ENCODE assay signal across 13 cellular contexts in the genomic region with DNA sequence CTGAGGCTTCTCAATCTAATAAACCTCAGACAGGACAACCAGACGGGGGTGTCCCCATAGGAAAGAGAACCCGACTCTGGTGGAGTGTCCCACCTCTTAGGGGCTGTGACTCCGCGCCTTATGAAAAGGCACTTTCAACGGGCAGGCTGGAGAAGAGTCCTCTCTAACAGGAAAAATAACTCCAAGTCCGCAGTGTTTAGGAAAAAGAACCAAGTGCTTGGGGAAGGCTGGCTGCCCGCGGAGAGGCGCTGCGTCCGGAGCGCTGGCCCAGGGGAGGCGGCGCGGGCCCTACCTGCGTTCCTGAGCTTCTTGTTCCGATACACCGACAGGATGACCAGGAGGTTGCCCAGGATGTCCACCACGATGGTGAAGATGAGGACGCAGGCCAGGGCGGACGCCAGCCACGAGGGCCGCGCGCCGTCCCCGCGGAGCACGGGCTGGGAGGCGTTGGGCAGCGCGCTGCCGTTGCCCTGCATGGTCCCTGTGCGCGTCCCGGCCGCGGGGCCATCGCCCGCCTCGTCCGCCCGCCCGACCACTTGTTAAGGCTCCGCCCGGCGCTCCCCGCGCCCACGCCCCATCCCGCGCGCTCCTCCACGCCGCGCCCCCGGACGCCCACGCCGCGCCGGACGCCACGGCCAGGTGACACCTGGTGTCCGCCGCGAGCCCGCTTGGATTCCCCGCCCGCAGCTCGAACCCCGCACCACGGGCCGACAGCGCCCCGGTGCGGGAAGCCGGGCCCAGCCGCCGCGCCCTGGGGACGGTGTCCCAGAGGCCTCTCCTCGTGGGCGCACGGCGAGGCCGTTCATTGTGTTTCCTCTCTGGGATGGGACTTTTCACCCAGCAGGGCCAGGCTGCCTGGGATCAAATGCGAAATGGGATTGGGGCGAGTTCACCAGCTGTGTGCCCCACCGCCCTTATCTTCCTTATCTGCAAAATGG. TPM values are rescaled to one million over a fixed set of nuclear protein-coding genes. Genes with fewer than 3 reads are reported as not detected.
DNase-seq lines count a peak whose midpoint lies in the region; ATAC-seq, FAIRE-seq and TF ChIP-seq lines count a peak whose summit lies in the region.
"Had no signal": no experiment of that assay in that cellular context is flagged by ENCODE, and none has a peak within 500 bp of the region (broad histone marks: within the 10 kb centered on the region; RNA-seq: fewer than 3 reads in every experiment).

A gene (minus strand): TSS at position 678 of the 938 bp plus-strand sequence. CDS start 202 bp downstream, at position 476.

- no peak within 1 kb of the TSS for H2AFZ ChIP-seq in HepG2 (ENCODE audit: low read length)

- H3K36me3 Mint-ChIP-seq in type B pancreatic cell, result no peaks in the 10 kb centered on the region

- peak; percentile 68 for TF ChIP-seq RAD21 in HepG2 (CRISPR knock-in tag; IDR thresholded peaks at IDR 0.05)

- H3K4me1 ChIP-seq in cardiac muscle cell (ENCODE audit: low read depth), result no peaks in the 10 kb centered on the region
- H3K4me1 ChIP-seq in breast epithelium, result no peaks in the 10 kb centered on the region
- peaks cover 8% of the 10 kb centered on the region for H3K4me1 ChIP-seq in HepG2 (ENCODE audit: insufficient read depth, low read length)
- H3K4me1 ChIP-seq: psoas muscle had no signal

- peaks cover 37% of the 10 kb centered on the region for H3K27me3 ChIP-seq in cardiac muscle cell
- peaks cover 0 to 25% of the 10 kb centered on the region in 2 donors for H3K27me3 ChIP-seq in breast epithelium
- peaks cover 1 to 29% of the 10 kb centered on the region in 2 experiments; a peak in 3 of 5 replicates for H3K27me3 ChIP-seq in HepG2 (ENCODE audit: control insufficient read depth in 1 of 2, insufficient read depth in 2 of 2, low read length in 2 of 2)
- H3K27me3 ChIP-seq: BLaER1 treated with 17β-estradiol and CSF1 and Interleukin-3, amounts not matched to agents 10 nM and 100 nM had no signal

- in situ Hi-C loops in HepG2 (cut with HindIII; ENCODE audit: extremely low pct_ligation_motif_present, low pct_unique_long_range_greater_than_20kb), result no loop called here

- peak within 1 kb of the TSS; percentile 87 for H3K4me3 Mint-ChIP-seq in type B pancreatic cell

- POLR2A ChIA-PET in HepG2 (lab: Yijun Ruan, JAX), result no interaction called here

- H3K79me2 ChIP-seq in HepG2 (ENCODE audit: insufficient read depth, low read length), result no peaks in the 10 kb centered on the region

- intact Hi-C loops in Right ventricle myocardium inferior (cut with DNase I) (no loop called here), breast epithelium (cut with DNase I; ENCODE audit: low total_unique reads) (no loop called here), HepG2 (cut with micrococcal nuclease; ENCODE audit: unreplicated experiment) (loop anchor here (1.0 kb wide), 1 partner anchor 258 kb away; no protein-coding TSS in a partner anchor)

- CTCF ChIA-PET in HepG2 (lab: Yijun Ruan, JAX; ENCODE audit: low intra/inter-chr PET ratio, low total read pairs), result no interaction called here

- 11% methylated on average over 22 of the region's 91 CpGs for WGBS in HepG2 (ENCODE audit: low lambda C conversion rate)

- H3K27me3 Mint-ChIP-seq in type B pancreatic cell, result peaks cover 68% of the 10 kb centered on the region

- peak; percentile 13 to 63 for DNase-seq in cardiac muscle cell (ENCODE audit: low read depth in 1 of 2, low spot score in 1 of 2)
- no peak for DNase-seq in Right ventricle myocardium inferior (ENCODE audit: missing footprints)
- no peak for DNase-seq in breast epithelium (ENCODE audit: low spot score in 2 of 2)
- DNase-seq in HepG2 (ENCODE audit: low spot score), result no peak
- no peak for DNase-seq in type B pancreatic cell (ENCODE audit: extremely low spot score, unreplicated experiment)
- no peak for DNase-seq in GDM1 (lab: John Stamatoyannopoulos, UW)
- no peak for DNase-seq in OCI-M1 (lab: John Stamatoyannopoulos, UW)
- DNase-seq: psoas muscle had no signal

- TF ChIP-seq EP300 in HepG2 (IDR thresholded peaks at IDR 0.05; ENCODE audit: low read depth in 2 of 2, low read length in 2 of 2), result no peak
- no peak for TF ChIP-seq EP300 in HepG2 (CRISPR knock-in tag; IDR thresholded peaks at IDR 0.05; ENCODE audit: borderline replicate concordance)

- no peaks in the 10 kb centered on the region for H4K20me1 ChIP-seq in HepG2 (ENCODE audit: insufficient read depth, low read length)
- H4K20me1 ChIP-seq: BLaER1 treated with 17β-estradiol and CSF1 and Interleukin-3, amounts not matched to agents 10 nM and 100 nM had no signal

- H3K36me3 ChIP-seq in cardiac muscle cell, result no peaks in the 10 kb centered on the region
- H3K36me3 ChIP-seq in breast epithelium, result no peaks in the 10 kb centered on the region
- no peaks in the 10 kb centered on the region for H3K36me3 ChIP-seq in HepG2 (replicated peaks in 1 of 2; ENCODE audit: control insufficient read depth in 1 of 2, insufficient read depth in 2 of 2, low read length in 2 of 2)
- H3K36me3 ChIP-seq: BLaER1 treated with 17β-estradiol and CSF1 and Interleukin-3, amounts not matched to agents 10 nM and 100 nM had no signal

- no peak for TF ChIP-seq CTCF in cardiac muscle cell (IDR thresholded peaks at IDR 0.05; ENCODE audit: low read depth, low read length)
- no peak for TF ChIP-seq CTCF in breast epithelium (IDR thresholded peaks at IDR 0.05)
- peak; percentile 57; the same call in 1 of the 2 replicates for TF ChIP-seq CTCF in HepG2 (CRISPR knock-in tag; IDR thresholded peaks at IDR 0.05)
- peak; percentile 64 for TF ChIP-seq CTCF in type B pancreatic cell (conservative IDR thresholded peaks at IDR 0.05)

- peak within 1 kb of the TSS; percentile 77 for H3K4me2 ChIP-seq in HepG2 (ENCODE audit: low read depth, low read length)
- H3K4me2 ChIP-seq: BLaER1 treated with 17β-estradiol and CSF1 and Interleukin-3, amounts not matched to agents 10 nM and 100 nM had no signal

- H3K9me3 Mint-ChIP-seq in type B pancreatic cell, result no peaks in the 10 kb centered on the region

- H3K4me3 ChIP-seq in cardiac muscle cell (peak within 1 kb of the TSS; percentile 46), breast epithelium (peak within 1 kb of the TSS; percentile 20 to 62 (median 47)), HepG2 (replicated peaks in 1 of 3; ENCODE audit: insufficient read depth in 1 of 3, low read depth in 2 of 3, low read length in 3 of 3) (peak within 1 kb of the TSS; percentile 36 to 62 (median 48); a peak in 5 of 6 replicates)
- H3K4me3 ChIP-seq: BLaER1 treated with 17β-estradiol and CSF1 and Interleukin-3, amounts not matched to agents 10 nM and 100 nM; psoas muscle had no signal

- FAIRE-seq in HepG2 (lab: Jason Lieb, UNC), result no peak

- H3K9me3 ChIP-seq in cardiac muscle cell (ENCODE audit: low read depth), result no peaks in the 10 kb centered on the region
- H3K9me3 ChIP-seq in breast epithelium, result peaks cover 0 to 3% of the 10 kb centered on the region in 2 donors
- no peaks in the 10 kb centered on the region for H3K9me3 ChIP-seq in HepG2 (ENCODE audit: low read length)
- H3K9me3 ChIP-seq: psoas muscle had no signal

- H3K27ac ChIP-seq in cardiac muscle cell (no peak within 1 kb of the TSS), breast epithelium (no peak within 1 kb of the TSS), HepG2 (ENCODE audit: extremely low read length, insufficient read depth, low read length) (no peak within 1 kb of the TSS)
- H3K27ac ChIP-seq: BLaER1 treated with 17β-estradiol and CSF1 and Interleukin-3, amounts not matched to agents 10 nM and 100 nM; psoas muscle had no signal

- TF ChIP-seq POLR2A in breast epithelium (IDR thresholded peaks at IDR 0.05), result no peak
- TF ChIP-seq POLR2A in HepG2 (IDR thresholded peaks at IDR 0.05; ENCODE audit: insufficient read depth in 1 of 2, low read depth in 2 of 2, low read length in 2 of 2), result no peak

- no peak within 1 kb of the TSS for H3K9ac ChIP-seq in HepG2 (ENCODE audit: insufficient read depth, low read depth, low read length)
- H3K9ac ChIP-seq: BLaER1 treated with 17β-estradiol and CSF1 and Interleukin-3, amounts not matched to agents 10 nM and 100 nM had no signal

- ATAC-seq in Right ventricle myocardium inferior (no peak), HepG2 (peak; percentile 88), GM18867 (IDR thresholded peaks at IDR 0.05; ENCODE audit: unreplicated experiment) (no peak)
- ATAC-seq: psoas muscle had no signal

- H3K4me1 Mint-ChIP-seq in type B pancreatic cell (ENCODE audit: unreplicated experiment), result peaks cover 14% of the 10 kb centered on the region

- no TSS peak for BruUV-seq in HepG2 (replicated peaks; lab: Mats Ljungman, UMichigan)

- H3K27ac Mint-ChIP-seq in type B pancreatic cell, result no peak within 1 kb of the TSS

TF ChIP-seq in HepG2, 621 proteins besides CTCF, POLR2A, EP300 and RAD21 (continues in another document):
- no peak for TF ChIP-seq ZFY (CRISPR knock-in tag; IDR thresholded peaks at IDR 0.05)
- no peak for TF ChIP-seq ZNF331 (CRISPR knock-in tag; IDR thresholded peaks at IDR 0.05)

RNA-seq across cellular contexts. Expression of the gene that starts here (rescaled TPM):
- total RNA-seq in cardiac muscle cell (0.60 TPM in 1 of 2 replicates, not detected in the other), Right ventricle myocardium inferior (not detected), breast epithelium (not detected), HepG2 (2016; rRNA removed; fragmentation: Illumina TruSeq; extraction: Trizol) (not detected in 2 replicates), type B pancreatic cell (ENCODE audit: low replicate concordance) (0.39 and 0.43 TPM in 2 replicates)
- polyA plus RNA-seq in cardiac muscle cell (0.10 TPM in 1 of 2 replicates, not detected in the other), HepG2 (2011; rRNA removed) (0.08 TPM in 1 of 2 replicates, not detected in the other)
- not detected in 2 replicates for total RNA-seq in HepG2 (2016; cell fraction: cytosol; rRNA removed; fragmentation: Illumina TruSeq; extraction: Trizol; ENCODE audit: low read depth)
- total RNA-seq in HepG2 (2016; cell fraction: insoluble cytoplasmic fraction; rRNA removed; fragmentation: Illumina TruSeq; extraction: Trizol), result not detected in 2 replicates
- not detected in 2 replicates for total RNA-seq in HepG2 (2016; cell fraction: membrane; rRNA removed; fragmentation: Illumina TruSeq; extraction: Trizol)
- not detected in 2 replicates for total RNA-seq in HepG2 (2016; cell fraction: nucleus; rRNA removed; fragmentation: Illumina TruSeq; extraction: Trizol)
- polyA plus RNA-seq in HepG2 (2011; cell fraction: cytosol; rRNA removed), result not detected in 2 replicates
- polyA plus RNA-seq in HepG2 (2011; cell fraction: nucleus; rRNA removed), result not detected in 2 replicates
- polyA plus RNA-seq in HepG2 (2012), result not detected in 2 replicates
- not detected in 2 replicates for polyA plus RNA-seq in HepG2 (2016; cell fraction: cytosol; fragmentation: Illumina TruSeq; extraction: Trizol; ENCODE audit: low read depth)
- polyA plus RNA-seq in HepG2 (2016; cell fraction: insoluble cytoplasmic fraction; fragmentation: Illumina TruSeq; extraction: Trizol; ENCODE audit: low read depth), result not detected in 2 replicates
- polyA plus RNA-seq in HepG2 (2016; cell fraction: membrane; fragmentation: Illumina TruSeq; extraction: Trizol; ENCODE audit: low read depth), result not detected in 2 replicates
- polyA plus RNA-seq in HepG2 (2016; cell fraction: nucleus; fragmentation: Illumina TruSeq; extraction: Trizol; ENCODE audit: insufficient read depth, low read depth), result not detected in 2 replicates
- polyA minus RNA-seq in HepG2 (2011; rRNA and poly(A)+ RNA removed; ENCODE audit: low replicate concordance), result 0.40 TPM in 1 of 2 replicates, not detected in the other
- not detected in 2 replicates for polyA minus RNA-seq in HepG2 (2011; cell fraction: cytosol; rRNA and poly(A)+ RNA removed)
- polyA minus RNA-seq in HepG2 (2011; cell fraction: nucleus; rRNA and poly(A)+ RNA removed), result not detected in 2 replicates
- total RNA-seq: cardiac septum, LHCN-M2, psoas muscle, ureter had no signal
- polyA plus RNA-seq: psoas muscle had no signal

Comparison
In these comparisons a context has a peak if more than half of its experiments do, and no peak if none do; other contexts are left out.
1. Peak in DNase-seq and H3K4me3 ChIP-seq in cardiac muscle cell; RNA of the gene not detected or under 1 TPM.
2. Peak in ATAC-seq, H3K4me3 ChIP-seq and H3K4me2 ChIP-seq in HepG2; RNA of the gene not detected or under 1 TPM.
3. CTCF ChIP-seq: peak in HepG2 (single experiment) and type B pancreatic cell (single experiment); none in cardiac muscle cell (single experiment) and breast epithelium (0 of 3).
4. Peak in every context shown above with its lines, with median percentiles within 50 percentile points of each other: H3K4me3 ChIP-seq.